ENCODE assay signal across 9 cellular contexts in genomic region chr13:47999973-48000372, GRCh38. TPM values are rescaled to one million over a fixed set of nuclear protein-coding genes. Genes with fewer than 3 reads are reported as not detected.
DNase-seq lines count a peak whose midpoint lies in the region; FAIRE-seq and TF ChIP-seq lines count a peak whose summit lies in the region.
"Had no signal": no experiment of that assay in that cellular context is flagged by ENCODE, and none has a peak within 500 bp of the region (broad histone marks: within the 10 kb centered on the region; RNA-seq: fewer than 3 reads in every experiment).

No MANE protein-coding gene starts in this region.

- DNase-seq in LNCaP clone FGC (ENCODE audit: low read depth) (no peak), nephron progenitor cell (no peak), mucosa of gallbladder (ENCODE audit: low spot score) (no peak), DMS114 treated with DMSO at 0.1 percent for 48 hours (lab: John Stamatoyannopoulos, UW; ENCODE audit: unreplicated experiment) (no peak), D721Med (ENCODE audit: insufficient read length, low spot score) (no peak), iPS-NIHi7 (ENCODE audit: extremely low spot score) (no peak)

- no peak overlapping the region for H3K27ac Mint-ChIP-seq in nephron progenitor cell

- H3K27me3 Mint-ChIP-seq in nephron progenitor cell (ENCODE audit: low read depth, poor library complexity), result peaks cover 4% of the 10 kb centered on the region

- H3K4me3 Mint-ChIP-seq in nephron progenitor cell, result peak overlapping the region; percentile 97

- H3K27me3 ChIP-seq in BLaER1 (no peaks in the 10 kb centered on the region), ectodermal cell (ENCODE audit: control insufficient read depth, insufficient read depth, low read length, poor library complexity, severe bottlenecking) (no peaks in the 10 kb centered on the region)

- H3K4me3 ChIP-seq in BLaER1, result peak overlapping the region; percentile 94
- H3K4me3 ChIP-seq in LNCaP clone FGC (ENCODE audit: low read depth, low read length), result peak overlapping the region; percentile 84
- H3K4me3 ChIP-seq in ectodermal cell (ENCODE audit: insufficient read depth, low read depth, low read length), result peak overlapping the region; percentile 99

- no peak for TF ChIP-seq CTCF in LNCaP clone FGC (IDR thresholded peaks at IDR 0.05; ENCODE audit: control insufficient read depth, extremely low read depth, insufficient read depth)
- TF ChIP-seq CTCF in nephron progenitor cell (IDR thresholded peaks at IDR 0.05), result no peak
- TF ChIP-seq CTCF in D721Med (IDR thresholded peaks at IDR 0.05; ENCODE audit: insufficient read depth, missing control alignments), result no peak

- peaks cover 10% of the 10 kb centered on the region; the same call in 1 of the 2 replicates for H4K20me1 ChIP-seq in BLaER1

- 80 to 86% methylated on average over 4 of the region's 5 CpGs for WGBS in ectodermal cell, 2 experiments

- H3K36me3 Mint-ChIP-seq in nephron progenitor cell (ENCODE audit: low read depth), result peaks cover 26% of the 10 kb centered on the region

- H3K36me3 ChIP-seq in BLaER1 (peaks cover 20% of the 10 kb centered on the region), ectodermal cell (ENCODE audit: control insufficient read depth, insufficient read depth, low read length) (no peaks in the 10 kb centered on the region)

- peak overlapping the region; percentile 85 for H3K4me2 ChIP-seq in BLaER1

- H3K27ac ChIP-seq in BLaER1 (no peak overlapping the region), ectodermal cell (ENCODE audit: insufficient read depth, low read depth, low read length, poor library complexity, severe bottlenecking) (no peak overlapping the region)

- no peak for FAIRE-seq in D721Med (lab: Jason Lieb, UNC)
- FAIRE-seq: GM18507 had no signal

- H3K4me1 Mint-ChIP-seq in nephron progenitor cell, result peaks cover 55% of the 10 kb centered on the region

- H3K4me1 ChIP-seq in BLaER1 (peaks cover 21% of the 10 kb centered on the region), ectodermal cell (ENCODE audit: control insufficient read depth, insufficient read depth, low read length) (peaks cover 6% of the 10 kb centered on the region)

- H3K9me3 Mint-ChIP-seq in nephron progenitor cell, result no peaks in the 10 kb centered on the region

- H3K9me3 ChIP-seq in BLaER1 (no peaks in the 10 kb centered on the region), ectodermal cell (ENCODE audit: control insufficient read depth, low read length) (no peaks in the 10 kb centered on the region)

- H3K9ac ChIP-seq in BLaER1, result peak overlapping the region; percentile 92; the same call in 1 of the 2 replicates

RNA-seq across cellular contexts. Expression of gene SUCLA2, which starts 1.1 kb away (rescaled TPM):
- polyA plus RNA-seq in ectodermal cell (2013, experiment 1 of 4), result 51.2 TPM
- 59.1 TPM for polyA plus RNA-seq in ectodermal cell (2013, experiment 2 of 4)
- 46.7 TPM for polyA plus RNA-seq in ectodermal cell (2013, experiment 3 of 4)
- polyA plus RNA-seq in ectodermal cell (2013, experiment 4 of 4), result 46.5 TPM
- total RNA-seq in mucosa of gallbladder, result 40.7 TPM

RNA-seq across cellular contexts. Expression of gene NUDT15, which starts 37.6 kb away (rescaled TPM):
- 54.7 TPM for polyA plus RNA-seq in ectodermal cell (2013, experiment 1 of 4)
- 50.9 TPM for polyA plus RNA-seq in ectodermal cell (2013, experiment 2 of 4)
- 41.3 TPM for polyA plus RNA-seq in ectodermal cell (2013, experiment 3 of 4)
- 40.6 TPM for polyA plus RNA-seq in ectodermal cell (2013, experiment 4 of 4)
- 14.0 TPM for total RNA-seq in mucosa of gallbladder
